In genomic region chr9:36922548-36922947, GRCh38 we compare ENCODE assay signal across 20 cellular contexts.
DNase-seq lines count a peak whose midpoint lies in the region; ATAC-seq and TF ChIP-seq lines count a peak whose summit lies in the region.
"Had no signal": no experiment of that assay in that cellular context is flagged by ENCODE, and none has a peak within 500 bp of the region (broad histone marks: within the 10 kb centered on the region; RNA-seq: fewer than 3 reads in every experiment).

No MANE protein-coding gene starts in this region.

- no peak for ATAC-seq in HG02798 (IDR thresholded peaks at IDR 0.05; ENCODE audit: poor library complexity, unreplicated experiment)
- ATAC-seq: activated T-cell treated with anti-CD3 and anti-CD28 coated beads, Interleukin-2, amount 50 U/mL, for 4 hours; natural killer cell had no signal

- in situ Hi-C loops in astrocyte of the spinal cord (cut with HindIII; ENCODE audit: low sequenced_read_pairs) = no loop called here

- peak; percentile 75 for DNase-seq in NK-92 treated with Interleukin-12 subunit alpha and Interleukin-12 subunit beta, amount 100 ng/mL, for 24 hours (lab: John Stamatoyannopoulos, UW)
- no peak for DNase-seq in NK-92 (lab: John Stamatoyannopoulos, UW; ENCODE audit: unreplicated experiment)
- DNase-seq in LHCN-M2 (ENCODE audit: low read depth) = peak; percentile 26
- peak; percentile 67 for DNase-seq in astrocyte of the spinal cord (ENCODE audit: low read depth, low spot score)
- peak; percentile 22 for DNase-seq in renal cortical epithelial cell (ENCODE audit: low read depth)
- no peak for DNase-seq in NCI-H2029 treated with DMSO at 0.1 percent for 48 hours (lab: John Stamatoyannopoulos, UW)
- no peak for DNase-seq in COLO829 (ENCODE audit: low spot score)
- DNase-seq: 8988T; activated CD4-positive, alpha-beta T cell treated with anti-CD3 and anti-CD28 coated beads, Interleukin-2, amount 50 U/mL, for 4 hours; activated T-cell treated with anti-CD3 and anti-CD28 coated beads, Interleukin-2, amount 50 U/mL, for 4 hours; amniotic stem cell; CD4-positive, CD25-positive, alpha-beta regulatory T cell; Karpas-422; lower lobe of right lung; natural killer cell; NCI-H2227 treated with DMSO at 0.1 percent for 48 hours; stomach had no signal

- no peak for TF ChIP-seq CTCF in astrocyte of the spinal cord (IDR thresholded peaks at IDR 0.05; ENCODE audit: low read depth, low read length)

- H3K4me3 ChIP-seq in astrocyte of the spinal cord (ENCODE audit: low read depth, low read length) = no peak overlapping the region
- H3K4me3 ChIP-seq: lower lobe of right lung, prostate gland, SJSA1, stomach had no signal

Comparison
In these comparisons a context has a peak if more than half of its experiments do, and no peak if none do; other contexts are left out.
1. DNase-seq: peak in NK-92 treated with Interleukin-12 subunit alpha and Interleukin-12 subunit beta, amount 100 ng/mL, for 24 hours (single experiment), LHCN-M2 (single experiment), astrocyte of the spinal cord (single experiment) and renal cortical epithelial cell (single experiment); none in NK-92 (single experiment), NCI-H2029 treated with DMSO at 0.1 percent for 48 hours (single experiment) and COLO829 (single experiment).